17 cellular contexts compared by ENCODE assay signal in the genomic region with DNA sequence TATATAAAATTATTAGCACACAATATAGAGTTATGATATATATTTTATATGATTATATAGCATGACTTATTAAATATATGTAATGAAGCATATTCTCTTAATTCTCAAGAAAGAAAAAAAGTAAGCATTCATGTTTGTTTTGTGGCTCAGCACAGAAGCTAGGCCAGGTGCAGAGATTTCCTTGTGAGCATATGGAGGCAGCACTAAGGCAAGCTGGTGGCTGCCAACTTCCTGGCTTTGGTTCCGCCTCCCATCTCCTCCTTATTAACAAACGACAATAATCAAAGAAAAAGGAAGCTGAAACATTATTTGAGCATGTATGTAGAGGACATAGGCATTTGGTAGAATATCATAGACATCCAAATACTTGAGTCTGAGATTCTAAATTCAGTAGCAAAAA.
DNase-seq lines count a peak whose midpoint lies in the region; ATAC-seq and TF ChIP-seq lines count a peak whose summit lies in the region.
"Had no signal": no experiment of that assay in that cellular context is flagged by ENCODE, and none has a peak within 500 bp of the region (broad histone marks: within the 10 kb centered on the region; RNA-seq: fewer than 3 reads in every experiment).

No MANE protein-coding gene starts in this region.

- H3K36me3 ChIP-seq in body of pancreas (replicated peaks in 1 of 2; ENCODE audit: insufficient read depth in 1 of 2, low read depth in 2 of 2) (no peaks in the 10 kb centered on the region), mucosa of descending colon (ENCODE audit: low read depth) (no peaks in the 10 kb centered on the region), spleen (no peaks in the 10 kb centered on the region)
- H3K36me3 ChIP-seq: BE2C had no signal

- H3K27me3 ChIP-seq in body of pancreas: no peaks in the 10 kb centered on the region
- H3K27me3 ChIP-seq in spleen (replicated peaks in 1 of 7): no peaks in the 10 kb centered on the region
- H3K27me3 ChIP-seq: BE2C had no signal

- H3K4me3 ChIP-seq in body of pancreas (no peak overlapping the region), mucosa of descending colon (no peak overlapping the region), spleen (no peak overlapping the region)

- no peak for TF ChIP-seq CTCF in body of pancreas (IDR thresholded peaks at IDR 0.05)
- TF ChIP-seq CTCF in mucosa of descending colon (IDR thresholded peaks at IDR 0.05): no peak
- TF ChIP-seq CTCF in spleen (IDR thresholded peaks at IDR 0.05 in 8 of 11, conservative IDR thresholded peaks at IDR 0.05 in 3 of 11): no peak

- peak overlapping the region in 1 of 4 donors; percentile 38 for H3K27ac ChIP-seq in body of pancreas
- no peak overlapping the region for H3K27ac ChIP-seq in spleen
- H3K27ac ChIP-seq: KMS-11 had no signal

- TF ChIP-seq POLR2A in body of pancreas (IDR thresholded peaks at IDR 0.05) (no peak), spleen (IDR thresholded peaks at IDR 0.05) (no peak)

- H3K9me3 ChIP-seq in body of pancreas: no peaks in the 10 kb centered on the region
- H3K9me3 ChIP-seq in mucosa of descending colon: no peaks in the 10 kb centered on the region
- no peaks in the 10 kb centered on the region for H3K9me3 ChIP-seq in spleen
- H3K9me3 ChIP-seq: BE2C, SK-N-SH had no signal

- DNase-seq in DMS 273 (lab: John Stamatoyannopoulos, UW; ENCODE audit: unreplicated experiment) (peak; percentile 90), G401 (ENCODE audit: low spot score) (peak; percentile 93), body of pancreas (peak; percentile 33 to 59 (median 44)), mucosa of descending colon (peak in 1 of 3 donors; percentile 12), epidermal melanocyte (ENCODE audit: insufficient read length, low spot score) (no peak), KG1 (lab: John Stamatoyannopoulos, UW) (no peak), spleen (no peak)
- DNase-seq: BE2C, GDM1, GOT3, MM.1S, NCI-H2029, NCI-H226, SK-N-SH had no signal

- ATAC-seq in body of pancreas: peak; percentile 70
- ATAC-seq in mucosa of descending colon: peak; percentile 69
- ATAC-seq: Panc1, Right ventricle myocardium inferior had no signal

- peaks cover 16% of the 10 kb centered on the region for H3K4me1 ChIP-seq in body of pancreas
- no peaks in the 10 kb centered on the region for H3K4me1 ChIP-seq in mucosa of descending colon (ENCODE audit: low read depth)
- peaks cover 0 to 30% (median 16%) of the 10 kb centered on the region in 6 donors for H3K4me1 ChIP-seq in spleen

- intact Hi-C loops in body of pancreas (cut with DNase I) (no loop called here), mucosa of descending colon (cut with DNase I, micrococcal nuclease) (no loop called here), spleen (cut with DNase I; ENCODE audit: low total_unique reads) (no loop called here)

- 15 to 20% methylated on average over 2 of the region's 2 CpGs for WGBS in body of pancreas, 2 donors
- WGBS in spleen, 5 donors: 29 to 42% (median 29%) methylated on average over 2 of the region's 2 CpGs

- in situ Hi-C loops in G401 (cut with HindIII; ENCODE audit: low sequenced_read_pairs): no loop called here

Comparison
In these comparisons a context has a peak if more than half of its experiments do, and no peak if none do; other contexts are left out.
1. DNase-seq: peak in DMS 273 (single experiment), G401 (single experiment) and body of pancreas (4 of 4); none in epidermal melanocyte (single experiment), KG1 (single experiment) and spleen (single experiment).